ENCODE assay signal across 38 cellular contexts in genomic region chr5:44958943-44959342, GRCh38.
"Had no signal": no experiment of that assay in that cellular context is flagged by ENCODE, and none has a peak within 500 bp of the region (broad histone marks: within the 10 kb centered on the region; RNA-seq: fewer than 3 reads in every experiment).

No MANE protein-coding gene starts in this region.

- H3K9me3 Mint-ChIP-seq: activated naive CD4-positive, alpha-beta T cell treated with anti-CD3 and anti-CD28 coated beads, Interleukin-2, amount 50 U/mL, for 24 hours; activated naive CD8-positive, alpha-beta T cell treated with anti-CD3 and anti-CD28 coated beads, Interleukin-2, amount 10 ng/mL, durations not matched to agents 7 days and 5 days; activated T-cell treated with anti-CD3 and anti-CD28 coated beads, Interleukin-2, amount 50 U/mL, for 24 hours had no signal

- H3K36me3 Mint-ChIP-seq: activated CD8-positive, alpha-beta memory T cell treated with anti-CD3 and anti-CD28 coated beads, Interleukin-2, amount 10 ng/mL, durations not matched to agents 7 days and 5 days; activated naive CD4-positive, alpha-beta T cell treated with anti-CD3 and anti-CD28 coated beads, Interleukin-2, amount 10 ng/mL, durations not matched to agents 7 days and 5 days; activated naive CD4-positive, alpha-beta T cell treated with anti-CD3 and anti-CD28 coated beads, Interleukin-2, amount 50 U/mL, for 24 hours; activated naive CD8-positive, alpha-beta T cell; activated naive CD8-positive, alpha-beta T cell treated with anti-CD3 and anti-CD28 coated beads, Interleukin-2, amount 10 ng/mL, durations not matched to agents 7 days and 5 days; brain had no signal

- H3K4me1 Mint-ChIP-seq: activated CD4-positive, alpha-beta memory T cell treated with anti-CD3 and anti-CD28 coated beads, Interleukin-2, amount 10 ng/mL, durations not matched to agents 7 days and 5 days; activated CD4-positive, alpha-beta T cell treated with anti-CD3 and anti-CD28 coated beads, Interleukin-2, amount 10 ng/mL, durations not matched to agents 7 days and 5 days; activated CD8-positive, alpha-beta memory T cell treated with anti-CD3 and anti-CD28 coated beads, Interleukin-2, amount 10 ng/mL, durations not matched to agents 7 days and 5 days; activated naive CD4-positive, alpha-beta T cell treated with anti-CD3 and anti-CD28 coated beads, Interleukin-2, amount 10 ng/mL, durations not matched to agents 7 days and 5 days; activated naive CD8-positive, alpha-beta T cell treated with anti-CD3 and anti-CD28 coated beads, Interleukin-2, amount 10 ng/mL, durations not matched to agents 7 days and 5 days; activated naive CD8-positive, alpha-beta T cell treated with anti-CD3 and anti-CD28 coated beads, Interleukin-2, amount 50 U/mL, for 24 hours; brain; central memory CD8-positive, alpha-beta T cell had no signal

- H3K36me3 ChIP-seq: ascending aorta, cardiac muscle cell had no signal

- ATAC-seq: activated CD4-positive, alpha-beta T cell treated with anti-CD3 and anti-CD28 coated beads for 36 hours; activated CD4-positive, CD25-positive, alpha-beta regulatory T cell treated with anti-CD3 and anti-CD28 coated beads, Interleukin-2, amount 50 U/mL, for 24 hours; activated CD8-positive, alpha-beta memory T cell treated with anti-CD3 and anti-CD28 coated beads, Interleukin-2, amount 10 ng/mL, durations not matched to agents 7 days and 5 days; activated CD8-positive, alpha-beta T cell treated with anti-CD3 and anti-CD28 coated beads, Interleukin-2, amount 10 ng/mL, durations not matched to agents 7 days and 5 days; activated naive CD8-positive, alpha-beta T cell treated with anti-CD3 and anti-CD28 coated beads, Interleukin-2, amount 50 U/mL, for 24 hours had no signal

- H3K9me3 ChIP-seq: ascending aorta had no signal

- H3K27ac ChIP-seq: ascending aorta, cardiac muscle cell, VCaP had no signal

- H3K4me3 Mint-ChIP-seq: activated CD4-positive, alpha-beta memory T cell treated with anti-CD3 and anti-CD28 coated beads, Interleukin-2, amount 10 ng/mL, durations not matched to agents 7 days and 5 days; activated CD4-positive, alpha-beta T cell treated with anti-CD3 and anti-CD28 coated beads for 36 hours; activated CD4-positive, alpha-beta T cell treated with anti-CD3 and anti-CD28 coated beads, Interleukin-2, amount 10 ng/mL, durations not matched to agents 7 days and 5 days; activated CD8-positive, alpha-beta memory T cell treated with anti-CD3 and anti-CD28 coated beads, Interleukin-2, amount 10 ng/mL, durations not matched to agents 7 days and 5 days; activated CD8-positive, alpha-beta T cell treated with anti-CD3 and anti-CD28 coated beads, Interleukin-2, amount 10 ng/mL, durations not matched to agents 7 days and 5 days; activated naive CD4-positive, alpha-beta T cell treated with anti-CD3 and anti-CD28 coated beads, Interleukin-2, amount 10 ng/mL, durations not matched to agents 7 days and 5 days; activated naive CD4-positive, alpha-beta T cell treated with anti-CD3 and anti-CD28 coated beads, Interleukin-2, amount 50 U/mL, for 24 hours; activated naive CD8-positive, alpha-beta T cell; activated naive CD8-positive, alpha-beta T cell treated with anti-CD3 and anti-CD28 coated beads, Interleukin-2, amount 10 ng/mL, durations not matched to agents 7 days and 5 days; activated naive CD8-positive, alpha-beta T cell treated with anti-CD3 and anti-CD28 coated beads, Interleukin-2, amount 50 U/mL, for 24 hours; activated T-cell treated with anti-CD3 and anti-CD28 coated beads, Interleukin-2, amount 50 U/mL, for 24 hours; brain; central memory CD8-positive, alpha-beta T cell; T-helper 1 cell treated with Interleukin-12 subunit alpha and Interleukin-12 subunit beta and Interleukin-4 antibody, amounts not matched to agents 30 μg/mL and 1 μg/mL, for 36 hours; T-helper 2 cell treated with Interferon-gamma antibody and Interleukin-4, amounts not matched to agents 5 μg/mL and 100 μg/mL, for 36 hours had no signal

- H3K27ac Mint-ChIP-seq: activated CD4-positive, alpha-beta memory T cell treated with anti-CD3 and anti-CD28 coated beads, Interleukin-2, amount 10 ng/mL, durations not matched to agents 7 days and 5 days; activated CD4-positive, alpha-beta T cell treated with anti-CD3 and anti-CD28 coated beads for 36 hours; activated CD4-positive, alpha-beta T cell treated with anti-CD3 and anti-CD28 coated beads, Interleukin-2, amount 10 ng/mL, durations not matched to agents 7 days and 5 days; activated CD8-positive, alpha-beta memory T cell treated with anti-CD3 and anti-CD28 coated beads, Interleukin-2, amount 10 ng/mL, durations not matched to agents 7 days and 5 days; activated CD8-positive, alpha-beta T cell treated with anti-CD3 and anti-CD28 coated beads, Interleukin-2, amount 10 ng/mL, durations not matched to agents 7 days and 5 days; activated naive CD4-positive, alpha-beta T cell treated with anti-CD3 and anti-CD28 coated beads, Interleukin-2, amount 10 ng/mL, durations not matched to agents 7 days and 5 days; activated naive CD4-positive, alpha-beta T cell treated with anti-CD3 and anti-CD28 coated beads, Interleukin-2, amount 50 U/mL, for 24 hours; activated naive CD8-positive, alpha-beta T cell; activated naive CD8-positive, alpha-beta T cell treated with anti-CD3 and anti-CD28 coated beads, Interleukin-2, amount 10 ng/mL, durations not matched to agents 7 days and 5 days; activated naive CD8-positive, alpha-beta T cell treated with anti-CD3 and anti-CD28 coated beads, Interleukin-2, amount 50 U/mL, for 24 hours; activated T-cell treated with anti-CD3 and anti-CD28 coated beads, Interleukin-2, amount 50 U/mL, for 24 hours; activated T-helper 2 cell treated with anti-CD3 and anti-CD28 coated beads, Interferon-gamma antibody, Interleukin-2, Interleukin-4, amounts not matched to agents 10 μg/mL and 5 μg/mL and 100 μg/mL, durations not matched to agents 14 hours and 24 hours and 36 hours; brain; T-helper 1 cell treated with Interleukin-12 subunit alpha and Interleukin-12 subunit beta and Interleukin-4 antibody, amounts not matched to agents 30 μg/mL and 1 μg/mL, for 36 hours; T-helper 2 cell treated with Interferon-gamma antibody and Interleukin-4, amounts not matched to agents 5 μg/mL and 100 μg/mL, for 36 hours had no signal

- H3K27me3 ChIP-seq: ascending aorta, cardiac muscle cell had no signal

- DNase-seq: activated CD4-positive, alpha-beta memory T cell treated with anti-CD3 and anti-CD28 coated beads, Interleukin-2, amount 10 ng/mL, durations not matched to agents 7 days and 5 days; activated CD4-positive, alpha-beta T cell treated with anti-CD3 and anti-CD28 coated beads for 1 hour; activated CD4-positive, alpha-beta T cell treated with anti-CD3 and anti-CD28 coated beads for 36 hours; activated CD4-positive, alpha-beta T cell treated with anti-CD3 and anti-CD28 coated beads for 48 hours; activated CD4-positive, alpha-beta T cell treated with anti-CD3 and anti-CD28 coated beads, Interleukin-2, amount 10 ng/mL, durations not matched to agents 7 days and 5 days; activated CD4-positive, alpha-beta T cell treated with anti-CD3 and anti-CD28 coated beads, Interleukin-2, amount 50 U/mL, for 48 hours; activated CD4-positive, CD25-positive, alpha-beta regulatory T cell; activated CD8-positive, alpha-beta memory T cell treated with anti-CD3 and anti-CD28 coated beads for 24 hours; activated CD8-positive, alpha-beta memory T cell treated with anti-CD3 and anti-CD28 coated beads, Interleukin-2, amount 10 ng/mL, durations not matched to agents 7 days and 5 days; activated CD8-positive, alpha-beta memory T cell treated with anti-CD3 and anti-CD28 coated beads, Interleukin-2, amount 50 U/mL, for 48 hours; activated CD8-positive, alpha-beta T cell treated with anti-CD3 and anti-CD28 coated beads, Interleukin-2, amount 10 ng/mL, durations not matched to agents 7 days and 5 days; activated effector memory CD4-positive, alpha-beta T cell treated with Interleukin-2 at 50 U/mL for 16 hours; activated gamma-delta T cell; activated naive CD4-positive, alpha-beta T cell treated with anti-CD3 and anti-CD28 coated beads, Interleukin-2, amount 10 ng/mL, durations not matched to agents 7 days and 5 days; activated naive CD4-positive, alpha-beta T cell treated with Interleukin-2 at 50 U/mL for 16 hours; activated naive CD8-positive, alpha-beta T cell treated with anti-CD3 and anti-CD28 coated beads, Interleukin-2, amount 10 ng/mL, durations not matched to agents 7 days and 5 days; activated naive CD8-positive, alpha-beta T cell treated with anti-CD3 and anti-CD28 coated beads, Interleukin-2, amount 50 U/mL, for 24 hours; activated T-cell treated with anti-CD3 and anti-CD28 coated beads, Interleukin-2, amount 50 U/mL, for 24 hours; activated T-cell treated with anti-CD3 and anti-CD28 coated beads, Interleukin-2, amount 50 U/mL, for 48 hours; amygdala; anterior cingulate cortex; caudate nucleus; cerebellar nuclear complex; T-helper 2 cell; T-helper 9 cell had no signal

- H3K4me3 ChIP-seq: ascending aorta, cardiac muscle cell had no signal

- H3K4me1 ChIP-seq: ascending aorta had no signal

- FAIRE-seq: bronchial epithelial cell, TTC549 had no signal
